ENCODE assay signal across 37 cellular contexts in genomic region chrX:32929040-32929439, GRCh38.
"Had no signal": no experiment of that assay in that cellular context is flagged by ENCODE, and none has a peak within 500 bp of the region (broad histone marks: within the 10 kb centered on the region; RNA-seq: fewer than 3 reads in every experiment).

No MANE protein-coding gene starts in this region.

- H3K36me3 Mint-ChIP-seq: activated CD4-positive, alpha-beta memory T cell treated with anti-CD3 and anti-CD28 coated beads for 36 hours; activated naive CD4-positive, alpha-beta T cell treated with anti-CD3 and anti-CD28 coated beads, Interleukin-2, amount 50 U/mL, for 72 hours; activated naive CD8-positive, alpha-beta T cell treated with anti-CD3 and anti-CD28 coated beads for 36 hours; brain had no signal

- H3K36me3 ChIP-seq: adrenal gland, cardiac muscle cell had no signal

- H3K4me3 ChIP-seq: adrenal gland, cardiac muscle cell had no signal

- H3K4me1 ChIP-seq: adrenal gland had no signal

- H3K27me3 Mint-ChIP-seq: activated B cell treated with CpG ODN at 0.5 μM for 24 hours; activated CD4-positive, alpha-beta memory T cell treated with anti-CD3 and anti-CD28 coated beads for 36 hours; activated CD4-positive, alpha-beta T cell treated with anti-CD3 and anti-CD28 coated beads, Interleukin-2, amount 10 ng/mL, durations not matched to agents 24 days and 14 days; activated CD8-positive, alpha-beta T cell treated with anti-CD3 and anti-CD28 coated beads for 36 hours; activated naive CD8-positive, alpha-beta T cell treated with anti-CD3 and anti-CD28 coated beads for 36 hours; activated T-helper 17 cell treated with anti-CD3 and anti-CD28 coated beads, Interleukin-2, amount 50 U/mL, for 72 hours; brain; central memory CD8-positive, alpha-beta T cell had no signal

- H3K9me3 Mint-ChIP-seq: activated B cell treated with CpG ODN at 0.5 μM for 24 hours; activated naive CD8-positive, alpha-beta T cell treated with anti-CD3 and anti-CD28 coated beads for 36 hours; activated T-cell treated with anti-CD3 and anti-CD28 coated beads, Interleukin-2, amount 50 U/mL, for 4 hours; brain; T-helper 1 cell treated with Interleukin-12 subunit alpha and Interleukin-12 subunit beta and Interleukin-4 antibody, amounts not matched to agents 30 μg/mL and 1 μg/mL, for 36 hours; T-helper 2 cell treated with Interferon-gamma antibody and Interleukin-4, amounts not matched to agents 5 μg/mL and 100 μg/mL, for 36 hours had no signal

- H3K4me1 Mint-ChIP-seq: activated B cell treated with CpG ODN at 0.5 μM for 24 hours; activated CD4-positive, alpha-beta T cell treated with anti-CD3 and anti-CD28 coated beads, Interleukin-2, amount 10 ng/mL, durations not matched to agents 24 days and 14 days; activated naive CD8-positive, alpha-beta T cell treated with anti-CD3 and anti-CD28 coated beads for 36 hours; activated T-helper 17 cell treated with anti-CD3 and anti-CD28 coated beads, Interleukin-2, amount 50 U/mL, for 72 hours; central memory CD8-positive, alpha-beta T cell had no signal

- ATAC-seq: activated CD8-positive, alpha-beta T cell treated with anti-CD3 and anti-CD28 coated beads for 36 hours; activated naive CD4-positive, alpha-beta T cell treated with anti-CD3 and anti-CD28 coated beads, Interleukin-2, amount 50 U/mL, for 72 hours; activated T-cell treated with anti-CD3 and anti-CD28 coated beads, Interleukin-2, amount 50 U/mL, for 4 hours; activated T-cell treated with anti-CD3 and anti-CD28 coated beads, Interleukin-2, amount 50 U/mL, for 72 hours; activated T-helper 17 cell treated with anti-CD3 and anti-CD28 coated beads, Interleukin-2, amount 50 U/mL, for 72 hours had no signal

- DNase-seq: activated B cell treated with CpG ODN at 0.5 μM for 24 hours; activated CD4-positive, alpha-beta memory T cell treated with anti-CD3 and anti-CD28 coated beads for 36 hours; activated CD4-positive, alpha-beta T cell treated with anti-CD3 and anti-CD28 coated beads for 4 hours; activated CD4-positive, alpha-beta T cell treated with anti-CD3 and anti-CD28 coated beads, Interleukin-2, amount 10 ng/mL, durations not matched to agents 24 days and 14 days; activated CD4-positive, alpha-beta T cell treated with anti-CD3 and anti-CD28 coated beads, Interleukin-2, amount 50 U/mL, for 1 hour; activated CD4-positive, alpha-beta T cell treated with anti-CD3 and anti-CD28 coated beads, Interleukin-2, amount 50 U/mL, for 4 hours; activated CD4-positive, CD25-positive, alpha-beta regulatory T cell treated with anti-CD3 and anti-CD28 coated beads, Interleukin-2, amount 50 U/mL, for 72 hours; activated CD8-positive, alpha-beta memory T cell treated with anti-CD3 and anti-CD28 coated beads, Interleukin-2, amount 50 U/mL, for 4 hours; activated CD8-positive, alpha-beta T cell treated with anti-CD3 and anti-CD28 coated beads for 36 hours; activated effector memory CD4-positive, alpha-beta T cell treated with anti-CD3 and anti-CD28 coated beads, Interleukin-2, amount 50 U/mL, for 16 hours; activated gamma-delta T cell treated with Interleukin-2 at 50 U/mL for 16 hours; activated naive CD4-positive, alpha-beta T cell; activated naive CD4-positive, alpha-beta T cell treated with anti-CD3 and anti-CD28 coated beads for 36 hours; activated naive CD4-positive, alpha-beta T cell treated with anti-CD3 and anti-CD28 coated beads, Interleukin-2, amount 50 U/mL, for 16 hours; activated naive CD8-positive, alpha-beta T cell treated with anti-CD3 and anti-CD28 coated beads for 36 hours; activated T-cell treated with anti-CD3 and anti-CD28 coated beads for 4 hours; activated T-cell treated with anti-CD3 and anti-CD28 coated beads, Interleukin-2, amount 50 U/mL, for 1 hour; activated T-cell treated with anti-CD3 and anti-CD28 coated beads, Interleukin-2, amount 50 U/mL, for 4 hours; activated T-cell treated with anti-CD3 and anti-CD28 coated beads, Interleukin-2, amount 50 U/mL, for 72 hours; adrenal gland; amniotic stem cell; aorta; caudate nucleus; cerebellar nuclear complex; T-helper 2 cell; T-helper 9 cell had no signal

- H3K27ac Mint-ChIP-seq: activated B cell treated with CpG ODN at 0.5 μM for 24 hours; activated CD4-positive, alpha-beta memory T cell treated with anti-CD3 and anti-CD28 coated beads for 36 hours; activated CD4-positive, alpha-beta T cell treated with anti-CD3 and anti-CD28 coated beads, Interleukin-2, amount 10 ng/mL, durations not matched to agents 24 days and 14 days; activated CD8-positive, alpha-beta T cell treated with anti-CD3 and anti-CD28 coated beads for 36 hours; activated naive CD4-positive, alpha-beta T cell treated with anti-CD3 and anti-CD28 coated beads for 36 hours; activated naive CD4-positive, alpha-beta T cell treated with anti-CD3 and anti-CD28 coated beads, Interleukin-2, amount 50 U/mL, for 72 hours; activated naive CD8-positive, alpha-beta T cell treated with anti-CD3 and anti-CD28 coated beads for 36 hours; activated T-cell treated with anti-CD3 and anti-CD28 coated beads, Interleukin-2, amount 50 U/mL, for 72 hours; activated T-helper 1 cell treated with anti-CD3 and anti-CD28 coated beads, Interleukin-12 subunit alpha, Interleukin-12 subunit beta, Interleukin-2, Interleukin-4 antibody, amounts not matched to agents 30 ng/mL and 10 ng/mL and 1 ng/mL, durations not matched to agents 14 hours and 24 hours and 36 hours; activated T-helper 17 cell treated with anti-CD3 and anti-CD28 coated beads, Interleukin-2, amount 50 U/mL, for 72 hours; brain; T-helper 1 cell treated with Interleukin-12 subunit alpha and Interleukin-12 subunit beta and Interleukin-4 antibody, amounts not matched to agents 30 μg/mL and 1 μg/mL, for 36 hours; T-helper 2 cell treated with Interferon-gamma antibody and Interleukin-4, amounts not matched to agents 5 μg/mL and 100 μg/mL, for 36 hours had no signal

- H3K27ac ChIP-seq: adrenal gland, cardiac muscle cell, VCaP had no signal

- H3K4me3 Mint-ChIP-seq: activated B cell treated with CpG ODN at 0.5 μM for 24 hours; activated CD4-positive, alpha-beta memory T cell treated with anti-CD3 and anti-CD28 coated beads for 36 hours; activated CD4-positive, alpha-beta T cell treated with anti-CD3 and anti-CD28 coated beads, Interleukin-2, amount 10 ng/mL, durations not matched to agents 24 days and 14 days; activated CD8-positive, alpha-beta T cell treated with anti-CD3 and anti-CD28 coated beads for 36 hours; activated naive CD4-positive, alpha-beta T cell treated with anti-CD3 and anti-CD28 coated beads for 36 hours; activated naive CD8-positive, alpha-beta T cell treated with anti-CD3 and anti-CD28 coated beads for 36 hours; activated T-cell treated with anti-CD3 and anti-CD28 coated beads, Interleukin-2, amount 50 U/mL, for 4 hours; activated T-cell treated with anti-CD3 and anti-CD28 coated beads, Interleukin-2, amount 50 U/mL, for 72 hours; activated T-helper 1 cell treated with anti-CD3 and anti-CD28 coated beads, Interleukin-12 subunit alpha, Interleukin-12 subunit beta, Interleukin-2, Interleukin-4 antibody, amounts not matched to agents 30 ng/mL and 10 ng/mL and 1 ng/mL, durations not matched to agents 14 hours and 24 hours and 36 hours; activated T-helper 17 cell treated with anti-CD3 and anti-CD28 coated beads, Interleukin-2, amount 50 U/mL, for 72 hours; brain; central memory CD8-positive, alpha-beta T cell; T-helper 1 cell treated with Interleukin-12 subunit alpha and Interleukin-12 subunit beta and Interleukin-4 antibody, amounts not matched to agents 30 μg/mL and 1 μg/mL, for 36 hours; T-helper 2 cell treated with Interferon-gamma antibody and Interleukin-4, amounts not matched to agents 5 μg/mL and 100 μg/mL, for 36 hours had no signal

- H3K27me3 ChIP-seq: adrenal gland, cardiac muscle cell had no signal

- H3K9me3 ChIP-seq: adrenal gland had no signal

- FAIRE-seq: bronchial epithelial cell, TTC549 had no signal
